1 cellular context compared by ENCODE assay signal in genomic region chr15:75647370-75648155, GRCh38.
TF ChIP-seq lines count a peak whose summit lies in the region.

TSS of gene SNX33 (plus strand) at chr15:75647912. CDS start at chr15:75649103, 1,191 bp downstream.

TF ChIP-seq in HepG2, 621 proteins besides CTCF, POLR2A, EP300 and RAD21 (continued from another document and continues in another):
- TF ChIP-seq MXD3 (CRISPR knock-in tag; IDR thresholded peaks at IDR 0.05) (no peak; the same call in 1 of the 2 replicates), HNF4A (CRISPR knock-in tag; IDR thresholded peaks at IDR 0.05) (no peak), BRF2 (CRISPR knock-in tag; IDR thresholded peaks at IDR 0.05) (no peak), TOPORS (CRISPR knock-in tag; IDR thresholded peaks at IDR 0.05) (peak; percentile 62; the same call in 1 of the 2 replicates), HNRNPK (IDR thresholded peaks at IDR 0.05; ENCODE audit: low read depth, low read length, poor library complexity, severe bottlenecking) (peak; percentile 100), PAWR (CRISPR knock-in tag; IDR thresholded peaks at IDR 0.05; ENCODE audit: borderline replicate concordance) (no peak), ATF1 (CRISPR knock-in tag; IDR thresholded peaks at IDR 0.05) (no peak), ZNF501 (CRISPR knock-in tag; IDR thresholded peaks at IDR 0.05) (0 out of 2 replicates have a peak, but pooled peaks have one; percentile 79), ZNF646 (CRISPR knock-in tag; IDR thresholded peaks at IDR 0.05) (no peak), ARID4A (CRISPR knock-in tag; IDR thresholded peaks at IDR 0.05; ENCODE audit: borderline replicate concordance) (peak; percentile 84), ZFP82 (CRISPR knock-in tag; IDR thresholded peaks at IDR 0.05; ENCODE audit: borderline replicate concordance) (peak; percentile 21; the same call in 1 of the 2 replicates), SP2 (CRISPR knock-in tag; IDR thresholded peaks at IDR 0.05) (peak; percentile 44; the same call in 1 of the 2 replicates), ZNF788 (CRISPR knock-in tag; IDR thresholded peaks at IDR 0.05; ENCODE audit: borderline replicate concordance) (no peak), IRX3 (CRISPR knock-in tag; IDR thresholded peaks at IDR 0.05; ENCODE audit: borderline replicate concordance, low read depth) (peak; percentile 74; the same call in 1 of the 2 replicates), TBL1XR1 (IDR thresholded peaks at IDR 0.05; ENCODE audit: borderline replicate concordance, low read length, partially characterized antibody) (no peak), ZNF354B (CRISPR knock-in tag; IDR thresholded peaks at IDR 0.05) (no peak), DRAP1 (CRISPR knock-in tag; IDR thresholded peaks at IDR 0.05) (no peak), ZNF205 (CRISPR knock-in tag; IDR thresholded peaks at IDR 0.05) (peak; percentile 57; the same call in 1 of the 2 replicates), MEF2D (CRISPR knock-in tag; IDR thresholded peaks at IDR 0.05) (no peak), KDM2A (CRISPR knock-in tag; IDR thresholded peaks at IDR 0.05; ENCODE audit: borderline replicate concordance, low read depth) (peak; percentile 74), LRRFIP1 (CRISPR knock-in tag; conservative IDR thresholded peaks at IDR 0.05) (no peak), ZBTB8A (CRISPR knock-in tag; IDR thresholded peaks at IDR 0.05; ENCODE audit: borderline replicate concordance, low read depth) (no peak), ZSCAN22 (CRISPR knock-in tag; IDR thresholded peaks at IDR 0.05) (no peak)
- TF ChIP-seq, protein P1, sequence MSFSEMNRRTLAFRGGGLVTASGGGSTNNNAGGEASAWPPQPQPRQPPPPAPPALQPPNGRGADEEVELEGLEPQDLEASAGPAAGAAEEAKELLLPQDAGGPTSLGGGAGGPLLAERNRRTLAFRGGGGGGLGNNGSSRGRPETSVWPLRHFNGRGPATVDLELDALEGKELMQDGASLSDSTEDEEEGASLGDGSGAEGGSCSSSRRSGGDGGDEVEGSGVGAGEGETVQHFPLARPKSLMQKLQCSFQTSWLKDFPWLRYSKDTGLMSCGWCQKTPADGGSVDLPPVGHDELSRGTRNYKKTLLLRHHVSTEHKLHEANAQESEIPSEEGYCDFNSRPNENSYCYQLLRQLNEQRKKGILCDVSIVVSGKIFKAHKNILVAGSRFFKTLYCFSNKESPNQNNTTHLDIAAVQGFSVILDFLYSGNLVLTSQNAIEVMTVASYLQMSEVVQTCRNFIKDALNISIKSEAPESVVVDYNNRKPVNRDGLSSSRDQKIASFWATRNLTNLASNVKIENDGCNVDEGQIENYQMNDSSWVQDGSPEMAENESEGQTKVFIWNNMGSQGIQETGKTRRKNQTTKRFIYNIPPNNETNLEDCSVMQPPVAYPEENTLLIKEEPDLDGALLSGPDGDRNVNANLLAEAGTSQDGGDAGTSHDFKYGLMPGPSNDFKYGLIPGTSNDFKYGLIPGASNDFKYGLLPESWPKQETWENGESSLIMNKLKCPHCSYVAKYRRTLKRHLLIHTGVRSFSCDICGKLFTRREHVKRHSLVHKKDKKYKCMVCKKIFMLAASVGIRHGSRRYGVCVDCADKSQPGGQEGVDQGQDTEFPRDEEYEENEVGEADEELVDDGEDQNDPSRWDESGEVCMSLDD (CRISPR knock-in tag; IDR thresholded peaks at IDR 0.05; ENCODE audit: borderline replicate concordance): no peak
- TF ChIP-seq, protein P2, sequence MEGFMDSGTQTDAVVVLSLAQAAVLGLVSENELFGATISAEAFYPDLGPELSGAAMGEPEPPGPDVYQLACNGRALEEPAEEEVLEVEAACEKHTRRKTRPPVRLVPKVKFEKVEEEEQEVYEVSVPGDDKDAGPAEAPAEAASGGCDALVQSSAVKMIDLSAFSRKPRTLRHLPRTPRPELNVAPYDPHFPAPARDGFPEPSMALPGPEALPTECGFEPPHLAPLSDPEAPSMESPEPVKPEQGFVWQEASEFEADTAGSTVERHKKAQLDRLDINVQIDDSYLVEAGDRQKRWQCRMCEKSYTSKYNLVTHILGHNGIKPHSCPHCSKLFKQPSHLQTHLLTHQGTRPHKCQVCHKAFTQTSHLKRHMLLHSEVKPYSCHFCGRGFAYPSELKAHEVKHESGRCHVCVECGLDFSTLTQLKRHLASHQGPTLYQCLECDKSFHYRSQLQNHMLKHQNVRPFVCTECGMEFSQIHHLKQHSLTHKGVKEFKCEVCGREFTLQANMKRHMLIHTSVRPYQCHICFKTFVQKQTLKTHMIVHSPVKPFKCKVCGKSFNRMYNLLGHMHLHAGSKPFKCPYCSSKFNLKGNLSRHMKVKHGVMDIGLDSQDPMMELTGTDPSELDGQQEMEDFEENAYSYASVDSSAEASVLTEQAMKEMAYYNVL (CRISPR knock-in tag; IDR thresholded peaks at IDR 0.05; ENCODE audit: borderline replicate concordance): no peak
- TF ChIP-seq, protein P3, sequence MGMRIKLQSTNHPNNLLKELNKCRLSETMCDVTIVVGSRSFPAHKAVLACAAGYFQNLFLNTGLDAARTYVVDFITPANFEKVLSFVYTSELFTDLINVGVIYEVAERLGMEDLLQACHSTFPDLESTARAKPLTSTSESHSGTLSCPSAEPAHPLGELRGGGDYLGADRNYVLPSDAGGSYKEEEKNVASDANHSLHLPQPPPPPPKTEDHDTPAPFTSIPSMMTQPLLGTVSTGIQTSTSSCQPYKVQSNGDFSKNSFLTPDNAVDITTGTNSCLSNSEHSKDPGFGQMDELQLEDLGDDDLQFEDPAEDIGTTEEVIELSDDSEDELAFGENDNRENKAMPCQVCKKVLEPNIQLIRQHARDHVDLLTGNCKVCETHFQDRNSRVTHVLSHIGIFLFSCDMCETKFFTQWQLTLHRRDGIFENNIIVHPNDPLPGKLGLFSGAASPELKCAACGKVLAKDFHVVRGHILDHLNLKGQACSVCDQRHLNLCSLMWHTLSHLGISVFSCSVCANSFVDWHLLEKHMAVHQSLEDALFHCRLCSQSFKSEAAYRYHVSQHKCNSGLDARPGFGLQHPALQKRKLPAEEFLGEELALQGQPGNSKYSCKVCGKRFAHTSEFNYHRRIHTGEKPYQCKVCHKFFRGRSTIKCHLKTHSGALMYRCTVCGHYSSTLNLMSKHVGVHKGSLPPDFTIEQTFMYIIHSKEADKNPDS (CRISPR knock-in tag; IDR thresholded peaks at IDR 0.05): no peak; the same call in 1 of the 2 replicates
